In the genomic region with DNA sequence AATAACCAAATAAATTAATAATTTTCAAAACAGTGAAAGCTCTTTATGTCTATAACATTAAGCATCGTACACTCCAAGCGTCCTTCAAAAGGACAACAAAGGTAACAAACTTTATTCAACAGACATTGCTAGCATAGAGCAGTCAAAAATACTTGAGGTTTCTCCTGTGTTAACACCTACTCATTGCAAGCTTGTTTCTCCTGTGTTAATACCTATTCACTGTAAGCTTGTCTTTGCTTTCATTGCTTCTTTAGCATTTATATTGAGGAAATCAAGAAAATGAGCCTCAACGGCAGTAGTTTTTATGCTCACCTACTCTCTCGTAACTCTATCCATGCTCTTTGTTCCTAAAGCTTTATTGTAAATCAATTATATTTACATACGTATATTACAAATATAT, we compare ENCODE assay signal across 22 cellular contexts.
"Had no signal": no experiment of that assay in that cellular context is flagged by ENCODE, and none has a peak within 500 bp of the region (broad histone marks: within the 10 kb centered on the region; RNA-seq: fewer than 3 reads in every experiment).

No MANE protein-coding gene starts in this region.

- ATAC-seq: Panc1, PC-3 had no signal

- H3K27ac ChIP-seq: RWPE1 had no signal

- DNase-seq: KBM-7; MV-4-11; NCI-H1048; NCI-H1105; NCI-H1436 treated with DMSO at 0.1 percent for 48 hours; NCI-H1694; NCI-H187 treated with DMSO at 0.1 percent for 48 hours; NCI-H2029 treated with DMSO at 0.1 percent for 48 hours; NCI-H2107; NCI-H2171 treated with DMSO at 0.1 percent for 48 hours; NCI-H345; NCI-H446 treated with DMSO at 0.1 percent for 48 hours; NCI-H510A treated with DMSO at 0.1 percent for 48 hours; NCI-H526; NCI-H748 treated with DMSO at 0.1 percent for 48 hours; NK-92 treated with Interleukin-12 subunit alpha and Interleukin-12 subunit beta, amount 100 ng/mL, for 24 hours; PC-3; SHP77; SK-N-SH; SW 1271 had no signal
